Comparison of ENCODE assay signal across 11 cellular contexts in genomic region chr6:131532476-131533108, GRCh38. TPM values are rescaled to one million over a fixed set of nuclear protein-coding genes. Genes with fewer than 3 reads are reported as not detected.
DNase-seq lines count a peak whose midpoint lies in the region; ATAC-seq lines count a peak whose summit lies in the region.
"Had no signal": no experiment of that assay in that cellular context is flagged by ENCODE, and none has a peak within 500 bp of the region (broad histone marks: within the 10 kb centered on the region; RNA-seq: fewer than 3 reads in every experiment).

No MANE protein-coding gene starts in this region.

- POLR2A ChIA-PET in T-cell (lab: Charles Lee): interaction anchor here in 1 of 2 donors (0.6 to 1.0 kb wide), 2 partner anchors 7 to 386 kb away, joined by 3 to 4 read pairs; no protein-coding TSS in a partner anchor
- POLR2A ChIA-PET in naive thymus-derived CD8-positive, alpha-beta T cell (lab: Charles Lee): interaction anchor here (1.0 to 1.5 kb wide), 3 partner anchors 13 to 647 kb away, joined by 3 to 8 read pairs (median 4); no protein-coding TSS in a partner anchor

- no peaks in the 10 kb centered on the region for H3K9me3 Mint-ChIP-seq in T-cell
- H3K9me3 Mint-ChIP-seq in naive thymus-derived CD8-positive, alpha-beta T cell: peaks cover 0 to 2% (median 0%) of the 10 kb centered on the region in 9 donors

- H3K4me3 Mint-ChIP-seq in T-cell: peak overlapping the region in 1 of 3 donors; percentile 9
- H3K4me3 Mint-ChIP-seq in naive thymus-derived CD8-positive, alpha-beta T cell: peak overlapping the region in 6 of 10 donors; percentile 10 to 58 (median 25)

- no peaks in the 10 kb centered on the region for H3K27me3 Mint-ChIP-seq in T-cell
- H3K27me3 Mint-ChIP-seq in naive thymus-derived CD8-positive, alpha-beta T cell: peaks cover 0 to 3% (median 0%) of the 10 kb centered on the region in 5 donors

- ATAC-seq in GM18508 (IDR thresholded peaks at IDR 0.05; ENCODE audit: insufficient read depth, unreplicated experiment): peak; percentile 94
- ATAC-seq in HG02588 (IDR thresholded peaks at IDR 0.05; ENCODE audit: unreplicated experiment): peak; percentile 84
- peak in 3 of 4 experiments; percentile 34 to 61 (median 46) for ATAC-seq in T-cell (replicated peaks in 1 of 4)
- ATAC-seq in naive thymus-derived CD8-positive, alpha-beta T cell: peak; percentile 36 to 37
- ATAC-seq in GM18517 (IDR thresholded peaks at IDR 0.05; ENCODE audit: unreplicated experiment): no peak
- ATAC-seq in left lobe of liver: no peak

- CTCF ChIA-PET in T-cell (lab: Charles Lee): interaction anchor here (0.5 to 4.3 kb wide), 17 partner anchors 13 to 647 kb away, joined by 3 to 74 read pairs (median 15); partner anchors contain the start of gene MED23 (in 1 of the 2)

- peak overlapping the region; percentile 85 to 94 for H3K27ac Mint-ChIP-seq in T-cell
- H3K27ac Mint-ChIP-seq in naive thymus-derived CD8-positive, alpha-beta T cell: peak overlapping the region; percentile 65 to 97 (median 92)

- no peak for DNase-seq in T-cell
- DNase-seq in naive thymus-derived CD8-positive, alpha-beta T cell: no peak
- no peak for DNase-seq in RPMI8226
- DNase-seq in GDM1 (lab: John Stamatoyannopoulos, UW): no peak
- no peak for DNase-seq in left lobe of liver (ENCODE audit: low spot score)
- DNase-seq: GF-D8 had no signal

- H3K4me1 Mint-ChIP-seq in T-cell: peaks cover 55 to 61% (median 56%) of the 10 kb centered on the region in 3 donors
- peaks cover 33 to 67% (median 57%) of the 10 kb centered on the region in 4 donors for H3K4me1 Mint-ChIP-seq in naive thymus-derived CD8-positive, alpha-beta T cell

- H3K36me3 Mint-ChIP-seq in T-cell: no peaks in the 10 kb centered on the region
- no peaks in the 10 kb centered on the region for H3K36me3 Mint-ChIP-seq in naive thymus-derived CD8-positive, alpha-beta T cell

RNA-seq across cellular contexts. Expression of gene ARG1, which starts 40.4 kb away (rescaled TPM):
- total RNA-seq in T-cell (1 to 10 TPM in 1 of 5 donors, under 1 TPM in 3, not detected in 1; 0.49 to 1.1 (median 0.75) TPM), left lobe of liver (1,138 TPM)
- not detected for total RNA-seq in naive thymus-derived CD8-positive, alpha-beta T cell
- not detected for polyA plus RNA-seq in naive thymus-derived CD8-positive, alpha-beta T cell
- total RNA-seq: tibial nerve had no signal
- polyA plus RNA-seq: neural cell had no signal

Comparison
In these comparisons a context has a peak if more than half of its experiments do, and no peak if none do; other contexts are left out.
1. ATAC-seq: peak in GM18508 (single experiment), HG02588 (single experiment), T-cell (3 of 4) and naive thymus-derived CD8-positive, alpha-beta T cell (2 of 2); none in GM18517 (single experiment) and left lobe of liver (single experiment).
2. RNA of gene ARG1, which starts 40.4 kb away (total RNA-seq): 1,138 TPM in left lobe of liver (single experiment); 0.49 to 1.1 TPM in T-cell and not detected in naive thymus-derived CD8-positive, alpha-beta T cell; every median in the first group is over 100 times any median in the second.